ENCODE assay signal across 14 cellular contexts in genomic region chr2:119350311-119350998, GRCh38. TPM values are rescaled to one million over a fixed set of nuclear protein-coding genes. Genes with fewer than 3 reads are reported as not detected.
DNase-seq lines count a peak whose midpoint lies in the region; ATAC-seq and TF ChIP-seq lines count a peak whose summit lies in the region.
"Had no signal": no experiment of that assay in that cellular context is flagged by ENCODE, and none has a peak within 500 bp of the region (broad histone marks: within the 10 kb centered on the region; RNA-seq: fewer than 3 reads in every experiment).

No MANE protein-coding gene starts in this region.

- peak overlapping the region in 1 of 5 experiments; percentile 57 for H3K4me3 Mint-ChIP-seq in brain
- H3K4me3 Mint-ChIP-seq: activated naive CD8-positive, alpha-beta T cell treated with anti-CD3 and anti-CD28 coated beads, Interleukin-2, amount 50 U/mL, for 24 hours; T-helper 17 cell had no signal

- H3K4me3 ChIP-seq in GM12864 (ENCODE audit: low read depth, low read length) (no peak overlapping the region), mucosa of descending colon (no peak overlapping the region)

- no peaks in the 10 kb centered on the region for H3K36me3 Mint-ChIP-seq in brain

- TF ChIP-seq CTCF in GM12864 (IDR thresholded peaks at IDR 0.05; ENCODE audit: low read depth, low read length, missing control alignments), result peak; percentile 20
- peak in 1 of 2 experiments; percentile 36 for TF ChIP-seq CTCF in brain (conservative IDR thresholded peaks at IDR 0.05)
- no peak for TF ChIP-seq CTCF in mucosa of descending colon (IDR thresholded peaks at IDR 0.05)

- no peaks in the 10 kb centered on the region for H3K36me3 ChIP-seq in mucosa of descending colon (ENCODE audit: low read depth)

- no peaks in the 10 kb centered on the region for H3K27me3 Mint-ChIP-seq in brain
- H3K27me3 Mint-ChIP-seq: activated naive CD8-positive, alpha-beta T cell treated with anti-CD3 and anti-CD28 coated beads, Interleukin-2, amount 50 U/mL, for 24 hours; T-helper 17 cell had no signal

- intact Hi-C loops in mucosa of descending colon (cut with DNase I, micrococcal nuclease), result no loop called here

- DNase-seq in GM12864 (ENCODE audit: low read depth), result no peak
- peak; percentile 6 for DNase-seq in Kasumi-1 (lab: John Stamatoyannopoulos, UW)
- DNase-seq in mucosa of descending colon, result no peak
- no peak for DNase-seq in NCI-H1930 (lab: John Stamatoyannopoulos, UW)
- no peak for DNase-seq in activated T-cell treated with anti-CD3 and anti-CD28 coated beads, Interleukin-2, amount 50 U/mL, for 48 hours
- DNase-seq: activated CD4-positive, alpha-beta T cell treated with anti-CD3 and anti-CD28 coated beads for 4 hours; activated naive CD8-positive, alpha-beta T cell treated with anti-CD3 and anti-CD28 coated beads, Interleukin-2, amount 50 U/mL, for 24 hours; kidney glomerular epithelial cell; NCI-H1417; NCI-H524; stimulated activated CD4-positive, alpha-beta T cell treated with anti-CD3 and anti-CD28 coated beads, Interleukin-15, amount 100 ng/mL, for 24 hours; T-helper 17 cell had no signal

- H3K27ac Mint-ChIP-seq in brain, result peak overlapping the region in 3 of 5 experiments; percentile 41 to 75 (median 43)
- H3K27ac Mint-ChIP-seq: activated naive CD8-positive, alpha-beta T cell treated with anti-CD3 and anti-CD28 coated beads, Interleukin-2, amount 50 U/mL, for 24 hours; T-helper 17 cell had no signal

- H3K9me3 Mint-ChIP-seq in brain, result no peaks in the 10 kb centered on the region
- H3K9me3 Mint-ChIP-seq: activated naive CD8-positive, alpha-beta T cell treated with anti-CD3 and anti-CD28 coated beads, Interleukin-2, amount 50 U/mL, for 24 hours had no signal

- peaks cover 13% of the 10 kb centered on the region for H3K4me1 Mint-ChIP-seq in brain

- H3K4me1 ChIP-seq in mucosa of descending colon (ENCODE audit: low read depth), result no peaks in the 10 kb centered on the region

- H3K9me3 ChIP-seq in mucosa of descending colon, result no peaks in the 10 kb centered on the region

- ATAC-seq in mucosa of descending colon, result peak; percentile 12
- no peak for ATAC-seq in HG03039 (IDR thresholded peaks at IDR 0.05; ENCODE audit: unreplicated experiment)
- ATAC-seq: activated naive CD8-positive, alpha-beta T cell treated with anti-CD3 and anti-CD28 coated beads, Interleukin-2, amount 50 U/mL, for 24 hours; T-helper 17 cell had no signal

RNA-seq across cellular contexts. Expression of gene C2orf76, which starts 16.2 kb away (rescaled TPM):
- 13.4 TPM for polyA plus RNA-seq in brain (ENCODE audit: insufficient read depth, low read depth, low replicate concordance)
- 10 to 100 TPM in 1 of 3 donors, 1 to 10 TPM in 2; 5.4 to 11.2 (median 5.5) TPM for total RNA-seq in mucosa of descending colon

RNA-seq across cellular contexts. Expression of gene DBI, which starts 16.3 kb away (rescaled TPM):
- polyA plus RNA-seq in brain (ENCODE audit: insufficient read depth, low read depth, low replicate concordance), result 253 TPM
- 100 to 1,000 TPM; 109 to 235 (median 221) TPM for total RNA-seq in mucosa of descending colon

Comparison
In these comparisons a context has a peak if more than half of its experiments do, and no peak if none do; other contexts are left out.
1. DNase-seq: peak in Kasumi-1 (2 of 2); none in GM12864 (single experiment), mucosa of descending colon (0 of 3), NCI-H1930 (0 of 2) and activated T-cell treated with anti-CD3 and anti-CD28 coated beads, Interleukin-2, amount 50 U/mL, for 48 hours (0 of 2).